Comparison of ENCODE assay signal across 10 cellular contexts in genomic region chr10:46019541-46020343, GRCh38. TPM values are rescaled to one million over a fixed set of nuclear protein-coding genes. Genes with fewer than 3 reads are reported as not detected.
A peak's percentile ranks its signal among the peaks of the same experiment; 100 is the strongest.
DNase-seq lines count a peak whose midpoint lies in the region; ATAC-seq and TF ChIP-seq lines count a peak whose summit lies in the region.
"Had no signal": no experiment of that assay in that cellular context is flagged by ENCODE, and none has a peak within 500 bp of the region (broad histone marks: within the 10 kb centered on the region; RNA-seq: fewer than 3 reads in every experiment).

No MANE protein-coding gene starts in this region.

- H3K27ac Mint-ChIP-seq in activated CD8-positive, alpha-beta T cell treated with anti-CD3 and anti-CD28 coated beads for 36 hours: peak overlapping the region; percentile 73

- no peaks in the 10 kb centered on the region for H3K9me3 ChIP-seq in spleen

- DNase-seq in activated CD8-positive, alpha-beta T cell treated with anti-CD3 and anti-CD28 coated beads for 36 hours: peak; percentile 19
- DNase-seq in hepatic stellate cell (ENCODE audit: low spot score) (peak; percentile 8), spleen (no peak), DMS79 treated with DMSO at 0.1 percent for 48 hours (lab: John Stamatoyannopoulos, UW) (no peak), DMS 273 (lab: John Stamatoyannopoulos, UW; ENCODE audit: unreplicated experiment) (no peak)
- DNase-seq in stimulated activated CD4-positive, alpha-beta T cell treated with anti-CD3 and anti-CD28 coated beads, Interleukin-2, amount 100 ng/mL, for 48 hours: no peak
- DNase-seq: effector memory CD4-positive, alpha-beta T cell had no signal

- peaks cover 39 to 99% (median 83%) of the 10 kb centered on the region in 6 donors for H3K4me1 ChIP-seq in spleen

- peaks cover 21% of the 10 kb centered on the region for H3K36me3 Mint-ChIP-seq in activated CD8-positive, alpha-beta T cell treated with anti-CD3 and anti-CD28 coated beads for 36 hours (ENCODE audit: low read depth)

- no peaks in the 10 kb centered on the region for H3K27me3 ChIP-seq in spleen (replicated peaks in 1 of 7)

- TF ChIP-seq POLR2A in spleen (IDR thresholded peaks at IDR 0.05): no peak

- H3K27ac ChIP-seq in spleen: peak overlapping the region in 7 of 8 donors; percentile 75 to 95 (median 92)

- H3K27me3 Mint-ChIP-seq in activated CD8-positive, alpha-beta T cell treated with anti-CD3 and anti-CD28 coated beads for 36 hours: no peaks in the 10 kb centered on the region

- peaks cover 74% of the 10 kb centered on the region for H3K4me1 Mint-ChIP-seq in activated CD8-positive, alpha-beta T cell treated with anti-CD3 and anti-CD28 coated beads for 36 hours (ENCODE audit: low read depth)

- 42 to 54% (median 48%) methylated on average over 7 of the region's 7 CpGs for WGBS in spleen, 5 donors

- ATAC-seq in HG02759 (IDR thresholded peaks at IDR 0.05; ENCODE audit: unreplicated experiment) (peak; percentile 33), GM18858 (IDR thresholded peaks at IDR 0.05; ENCODE audit: unreplicated experiment) (no peak)
- no peak for ATAC-seq in activated CD8-positive, alpha-beta T cell treated with anti-CD3 and anti-CD28 coated beads for 36 hours

- no peak overlapping the region for H3K4me3 Mint-ChIP-seq in activated CD8-positive, alpha-beta T cell treated with anti-CD3 and anti-CD28 coated beads for 36 hours

- TF ChIP-seq CTCF in activated CD8-positive, alpha-beta T cell treated with anti-CD3 and anti-CD28 coated beads for 36 hours (IDR thresholded peaks at IDR 0.05): no peak
- TF ChIP-seq CTCF in spleen (IDR thresholded peaks at IDR 0.05 in 8 of 11, conservative IDR thresholded peaks at IDR 0.05 in 3 of 11): peak in 1 of 11 experiments; percentile 18

- peak overlapping the region in 4 of 8 donors; percentile 49 to 76 (median 59) for H3K4me3 ChIP-seq in spleen

- intact Hi-C loops in activated CD8-positive, alpha-beta T cell treated with anti-CD3 and anti-CD28 coated beads for 36 hours (cut with micrococcal nuclease): no loop called here
- intact Hi-C loops in spleen (cut with DNase I; ENCODE audit: low total_unique reads): no loop called here

- H3K9me3 Mint-ChIP-seq in activated CD8-positive, alpha-beta T cell treated with anti-CD3 and anti-CD28 coated beads for 36 hours: no peaks in the 10 kb centered on the region

- CTCF ChIA-PET in activated CD8-positive, alpha-beta T cell treated with anti-CD3 and anti-CD28 coated beads for 36 hours (lab: Charles Lee): interaction anchor here (0.8 to 2.8 kb wide), 5 partner anchors 9 to 785 kb away, joined by 3 to 17 read pairs (median 3); no protein-coding TSS in a partner anchor

- POLR2A ChIA-PET in activated CD8-positive, alpha-beta T cell treated with anti-CD3 and anti-CD28 coated beads for 36 hours (lab: Charles Lee): interaction anchor here (1.0 to 3.0 kb wide), 2 partner anchors 10 to 12 kb away, joined by 3 to 10 read pairs; no protein-coding TSS in a partner anchor

- peaks cover 0 to 26% (median 17%) of the 10 kb centered on the region in 6 donors for H3K36me3 ChIP-seq in spleen

RNA-seq across cellular contexts. Expression of gene NCOA4, which starts 10.7 kb away (rescaled TPM):
- total RNA-seq in activated CD8-positive, alpha-beta T cell treated with anti-CD3 and anti-CD28 coated beads for 36 hours: 10 to 100 TPM; 86.2 to 86.6 TPM
- total RNA-seq in spleen: 100 to 1,000 TPM; 196 to 352 (median 292) TPM
- 10 to 100 TPM; 39.3 to 91.2 (median 63.6) TPM for polyA plus RNA-seq in spleen

RNA-seq across cellular contexts. Expression of gene MSMB, which starts 26.3 kb away (rescaled TPM):
- not detected for total RNA-seq in activated CD8-positive, alpha-beta T cell treated with anti-CD3 and anti-CD28 coated beads for 36 hours
- total RNA-seq in spleen: not detected
- polyA plus RNA-seq in spleen: not detected
- total RNA-seq: omental fat pad had no signal

RNA-seq across cellular contexts. Expression of gene TIMM23, which starts 47.5 kb away (rescaled TPM):
- total RNA-seq in activated CD8-positive, alpha-beta T cell treated with anti-CD3 and anti-CD28 coated beads for 36 hours: 10 to 100 TPM; 70.7 to 76.2 TPM
- 10 to 100 TPM; 29.9 to 56.2 (median 35.0) TPM for total RNA-seq in spleen
- 10 to 100 TPM; 38.5 to 49.6 (median 47.7) TPM for polyA plus RNA-seq in spleen

Comparison
In these comparisons a context has a peak if more than half of its experiments do, and no peak if none do; other contexts are left out.
1. DNase-seq: peak in activated CD8-positive, alpha-beta T cell treated with anti-CD3 and anti-CD28 coated beads for 36 hours (single experiment) and hepatic stellate cell (single experiment); none in spleen (single experiment), stimulated activated CD4-positive, alpha-beta T cell treated with anti-CD3 and anti-CD28 coated beads, Interleukin-2, amount 100 ng/mL, for 48 hours (0 of 2), DMS79 treated with DMSO at 0.1 percent for 48 hours (single experiment) and DMS 273 (single experiment).